ENCODE assay signal across 19 cellular contexts in genomic region chr17:66612993-66613392, GRCh38.
"Had no signal": no experiment of that assay in that cellular context is flagged by ENCODE, and none has a peak within 500 bp of the region (broad histone marks: within the 10 kb centered on the region; RNA-seq: fewer than 3 reads in every experiment).

No MANE protein-coding gene starts in this region.

- DNase-seq: KBM-7; MV-4-11; NCI-H1048; NCI-H1105; NCI-H1417; NCI-H1436 treated with DMSO at 0.1 percent for 48 hours; NCI-H1694; NCI-H187 treated with DMSO at 0.1 percent for 48 hours; NCI-H2029 treated with DMSO at 0.1 percent for 48 hours; NCI-H2227 treated with DMSO at 0.1 percent for 48 hours; NCI-H526 treated with DMSO at 0.1 percent for 48 hours; NCI-H774; NK-92 treated with Interleukin-12 subunit alpha and Interleukin-12 subunit beta, amount 100 ng/mL, for 24 hours; OCI-M1; Right ventricle myocardium superior; RPMI8226; SIG-M5; SW 1271; T-cell had no signal
